Comparison of ENCODE assay signal across 11 cellular contexts in genomic region chr13:106145997-106146864, GRCh38.
DNase-seq lines count a peak whose midpoint lies in the region; ATAC-seq and TF ChIP-seq lines count a peak whose summit lies in the region.
"Had no signal": no experiment of that assay in that cellular context is flagged by ENCODE, and none has a peak within 500 bp of the region (broad histone marks: within the 10 kb centered on the region; RNA-seq: fewer than 3 reads in every experiment).

No MANE protein-coding gene starts in this region.

- DNase-seq in cardiac muscle cell (ENCODE audit: low read depth in 1 of 2, low spot score in 1 of 2) (peak in 1 of 2 donors; percentile 63), cardiac septum (ENCODE audit: low spot score) (no peak), NCI-H748 treated with DMSO at 0.1 percent for 48 hours (lab: John Stamatoyannopoulos, UW) (peak; percentile 23), upper lobe of left lung (peak in 1 of 2 donors; percentile 57), GM19238 (ENCODE audit: insufficient read length, low spot score) (no peak)
- DNase-seq: effector CD4-positive, alpha-beta T cell; NCI-H1105; SHP77 had no signal

- TF ChIP-seq CTCF in cardiac muscle cell (IDR thresholded peaks at IDR 0.05; ENCODE audit: low read depth, low read length) (no peak), upper lobe of left lung (IDR thresholded peaks at IDR 0.05) (no peak)

- TF ChIP-seq POLR2A in upper lobe of left lung (IDR thresholded peaks at IDR 0.05): no peak

- H3K36me3 ChIP-seq in cardiac muscle cell (no peaks in the 10 kb centered on the region), upper lobe of left lung (no peaks in the 10 kb centered on the region)

- H3K27me3 ChIP-seq in cardiac muscle cell: no peaks in the 10 kb centered on the region
- H3K27me3 ChIP-seq in upper lobe of left lung: no peaks in the 10 kb centered on the region

- no peak for TF ChIP-seq EP300 in upper lobe of left lung (IDR thresholded peaks at IDR 0.05)

- H3K9me3 ChIP-seq in cardiac muscle cell (ENCODE audit: low read depth) (no peaks in the 10 kb centered on the region), upper lobe of left lung (no peaks in the 10 kb centered on the region)

- intact Hi-C loops in cardiac septum (cut with DNase I): no loop called here

- peak; percentile 85 for ATAC-seq in esophagus mucosa
- ATAC-seq in upper lobe of left lung (ENCODE audit: low FRiP score in 2 of 2): peak; percentile 16 to 86
- no peak for ATAC-seq in GM19395 (IDR thresholded peaks at IDR 0.05; ENCODE audit: unreplicated experiment)
- no peak for ATAC-seq in GM21786 (IDR thresholded peaks at IDR 0.05; ENCODE audit: unreplicated experiment)

- H3K4me3 ChIP-seq in cardiac muscle cell: no peak overlapping the region
- no peak overlapping the region for H3K4me3 ChIP-seq in upper lobe of left lung

- 86 to 89% methylated on average over 2 of the region's 2 CpGs for WGBS in upper lobe of left lung, 2 donors

- H3K27ac ChIP-seq in cardiac muscle cell (peak overlapping the region; percentile 75), upper lobe of left lung (peak overlapping the region in 1 of 4 donors; percentile 31)

- peaks cover 11% of the 10 kb centered on the region for H3K4me1 ChIP-seq in cardiac muscle cell (ENCODE audit: low read depth)
- H3K4me1 ChIP-seq in upper lobe of left lung: peaks cover 0 to 11% (median 3%) of the 10 kb centered on the region in 4 donors

Comparison
In these comparisons a context has a peak if more than half of its experiments do, and no peak if none do; other contexts are left out.
1. ATAC-seq: peak in esophagus mucosa (single experiment) and upper lobe of left lung (2 of 2); none in GM19395 (single experiment) and GM21786 (single experiment).